ENCODE assay signal across 25 cellular contexts in genomic region chr12:121595520-121595919, GRCh38.
"Had no signal": no experiment of that assay in that cellular context is flagged by ENCODE, and none has a peak within 500 bp of the region (broad histone marks: within the 10 kb centered on the region; RNA-seq: fewer than 3 reads in every experiment).

No MANE protein-coding gene starts in this region.

- H3K9me3 Mint-ChIP-seq: activated B cell treated with CpG ODN at 0.5 μM for 24 hours; activated CD4-positive, alpha-beta T cell treated with anti-CD3 and anti-CD28 coated beads, Interleukin-2, amount 10 ng/mL, durations not matched to agents 24 days and 14 days; activated T-cell treated with anti-CD3 and anti-CD28 coated beads, Interleukin-2, amount 50 U/mL, for 24 hours; activated T-helper 1 cell treated with anti-CD3 and anti-CD28 coated beads, Interleukin-12 subunit alpha, Interleukin-12 subunit beta, Interleukin-2, Interleukin-4 antibody, amounts not matched to agents 30 ng/mL and 10 ng/mL and 1 ng/mL, durations not matched to agents 14 hours and 24 hours and 36 hours; brain; central memory CD8-positive, alpha-beta T cell; T-cell had no signal

- ATAC-seq: activated CD8-positive, alpha-beta memory T cell treated with anti-CD3 and anti-CD28 coated beads, Interleukin-2, amount 10 ng/mL, durations not matched to agents 7 days and 5 days; PC-3; T-cell had no signal

- H3K36me3 Mint-ChIP-seq: activated CD8-positive, alpha-beta memory T cell treated with anti-CD3 and anti-CD28 coated beads, Interleukin-2, amount 10 ng/mL, durations not matched to agents 7 days and 5 days had no signal

- DNase-seq: activated B cell treated with CpG ODN at 0.5 μM for 24 hours; activated CD4-positive, alpha-beta T cell treated with anti-CD3 and anti-CD28 coated beads for 1 hour; activated CD4-positive, alpha-beta T cell treated with anti-CD3 and anti-CD28 coated beads, Interleukin-2, amount 10 ng/mL, durations not matched to agents 24 days and 14 days; activated CD4-positive, alpha-beta T cell treated with anti-CD3 and anti-CD28 coated beads, Interleukin-2, amount 50 U/mL, for 48 hours; activated CD8-positive, alpha-beta memory T cell treated with anti-CD3 and anti-CD28 coated beads, Interleukin-2, amount 10 ng/mL, durations not matched to agents 7 days and 5 days; activated effector memory CD4-positive, alpha-beta T cell treated with anti-CD3 and anti-CD28 coated beads, Interleukin-2, amount 50 U/mL, for 16 hours; activated naive CD4-positive, alpha-beta T cell treated with Interleukin-2 at 50 U/mL for 16 hours; activated T-cell treated with anti-CD3 and anti-CD28 coated beads, Interleukin-2, amount 50 U/mL, for 24 hours; amygdala; Kasumi-1; NCI-H1048; NCI-H146; NCI-H187 treated with DMSO at 0.1 percent for 48 hours; NCI-H2081 treated with DMSO at 0.1 percent for 48 hours; NCI-H446; NCI-H524; PC-3; SHP77; T-cell had no signal

- H3K27me3 Mint-ChIP-seq: activated B cell treated with CpG ODN at 0.5 μM for 24 hours; activated CD4-positive, alpha-beta T cell treated with anti-CD3 and anti-CD28 coated beads, Interleukin-2, amount 10 ng/mL, durations not matched to agents 24 days and 14 days; activated CD8-positive, alpha-beta memory T cell treated with anti-CD3 and anti-CD28 coated beads, Interleukin-2, amount 10 ng/mL, durations not matched to agents 7 days and 5 days; activated naive CD8-positive, alpha-beta T cell; activated T-cell treated with anti-CD3 and anti-CD28 coated beads, Interleukin-2, amount 50 U/mL, for 24 hours; central memory CD8-positive, alpha-beta T cell; T-cell had no signal

- H3K4me3 Mint-ChIP-seq: activated B cell treated with CpG ODN at 0.5 μM for 24 hours; activated CD4-positive, alpha-beta T cell treated with anti-CD3 and anti-CD28 coated beads, Interleukin-2, amount 10 ng/mL, durations not matched to agents 24 days and 14 days; activated CD8-positive, alpha-beta memory T cell treated with anti-CD3 and anti-CD28 coated beads, Interleukin-2, amount 10 ng/mL, durations not matched to agents 7 days and 5 days; activated naive CD8-positive, alpha-beta T cell; activated T-cell treated with anti-CD3 and anti-CD28 coated beads, Interleukin-2, amount 50 U/mL, for 24 hours; activated T-helper 1 cell treated with anti-CD3 and anti-CD28 coated beads, Interleukin-12 subunit alpha, Interleukin-12 subunit beta, Interleukin-2, Interleukin-4 antibody, amounts not matched to agents 30 ng/mL and 10 ng/mL and 1 ng/mL, durations not matched to agents 14 hours and 24 hours and 36 hours; brain; central memory CD8-positive, alpha-beta T cell; T-cell had no signal

- FAIRE-seq: astrocyte, RCC 7860 had no signal

- H3K27ac Mint-ChIP-seq: activated B cell treated with CpG ODN at 0.5 μM for 24 hours; activated CD4-positive, alpha-beta T cell treated with anti-CD3 and anti-CD28 coated beads, Interleukin-2, amount 10 ng/mL, durations not matched to agents 24 days and 14 days; activated CD8-positive, alpha-beta memory T cell treated with anti-CD3 and anti-CD28 coated beads, Interleukin-2, amount 10 ng/mL, durations not matched to agents 7 days and 5 days; activated naive CD8-positive, alpha-beta T cell; activated T-cell treated with anti-CD3 and anti-CD28 coated beads, Interleukin-2, amount 50 U/mL, for 24 hours; activated T-helper 1 cell treated with anti-CD3 and anti-CD28 coated beads, Interleukin-12 subunit alpha, Interleukin-12 subunit beta, Interleukin-2, Interleukin-4 antibody, amounts not matched to agents 30 ng/mL and 10 ng/mL and 1 ng/mL, durations not matched to agents 14 hours and 24 hours and 36 hours; brain; T-cell had no signal
